In the genomic region with DNA sequence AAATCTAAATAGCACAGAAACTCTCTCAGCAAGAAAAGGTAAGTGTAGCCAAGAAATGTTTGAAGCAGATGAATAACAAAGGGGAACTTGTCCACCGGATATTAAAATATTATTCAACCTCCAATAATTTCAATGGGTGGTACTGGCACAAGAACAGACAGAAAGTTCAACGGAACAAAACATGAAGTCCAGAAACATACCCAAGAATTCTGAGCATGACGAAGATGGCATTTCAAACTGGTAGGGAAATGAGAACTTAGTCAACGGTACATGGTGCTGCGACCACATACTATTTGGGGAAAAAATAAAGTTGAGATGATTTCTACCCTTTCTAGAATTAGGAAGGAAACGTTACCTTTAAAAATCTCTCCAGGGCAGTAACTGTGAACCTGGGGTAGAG, we compare ENCODE assay signal across 12 cellular contexts. TPM values are rescaled to one million over a fixed set of nuclear protein-coding genes. Genes with fewer than 3 reads are reported as not detected.
DNase-seq lines count a peak whose midpoint lies in the region; ATAC-seq, FAIRE-seq and TF ChIP-seq lines count a peak whose summit lies in the region.
"Had no signal": no experiment of that assay in that cellular context is flagged by ENCODE, and none has a peak within 500 bp of the region (broad histone marks: within the 10 kb centered on the region; RNA-seq: fewer than 3 reads in every experiment).

No MANE protein-coding gene starts in this region.

- H3K27ac ChIP-seq in SU-DHL-6 (ENCODE audit: low read depth, low read length), result peak overlapping the region; percentile 40
- H3K27ac ChIP-seq in endothelial cell of umbilical vein (ENCODE audit: insufficient read depth, low read depth, low read length), result no peak overlapping the region
- H3K27ac ChIP-seq: right lobe of liver, thyroid gland had no signal

- peak overlapping the region; percentile 67 for H3K4me3 Mint-ChIP-seq in stimulated activated effector memory CD8-positive, alpha-beta T cell treated with anti-CD3 and anti-CD28 coated beads, Interleukin-12 subunit alpha, Interleukin-12 subunit beta, amount 100 ng/mL, for 72 hours
- H3K4me3 Mint-ChIP-seq: GM23338 had no signal

- H3K9ac ChIP-seq in SU-DHL-6 (ENCODE audit: low read length) (no peak overlapping the region), endothelial cell of umbilical vein (replicated peaks; ENCODE audit: extremely low read depth, insufficient read depth, low read length) (no peak overlapping the region)

- no peaks in the 10 kb centered on the region for H3K9me1 ChIP-seq in endothelial cell of umbilical vein (replicated peaks; ENCODE audit: control insufficient read depth, extremely low read depth, insufficient read depth, low read length)

- no peaks in the 10 kb centered on the region for H3K9me3 ChIP-seq in SU-DHL-6 (ENCODE audit: insufficient read depth, low read length)
- H3K9me3 ChIP-seq in endothelial cell of umbilical vein (replicated peaks; ENCODE audit: control insufficient read depth, insufficient read depth, low read length), result no peaks in the 10 kb centered on the region
- H3K9me3 ChIP-seq: right lobe of liver, thyroid gland had no signal

- dilution Hi-C loops in endothelial cell of umbilical vein (cut with MboI; ENCODE audit: extremely low pct_ligation_motif_present, low sequenced_read_pairs), result no loop called here

- ATAC-seq in activated CD4-positive, CD25-positive, alpha-beta regulatory T cell treated with anti-CD3 and anti-CD28 coated beads, Interleukin-2, amount 50 U/mL, for 24 hours, result peak; percentile 16 to 17
- no peak for ATAC-seq in stimulated activated effector memory CD8-positive, alpha-beta T cell treated with anti-CD3 and anti-CD28 coated beads, Interleukin-12 subunit alpha, Interleukin-12 subunit beta, amount 100 ng/mL, for 72 hours
- ATAC-seq in GM21360 (IDR thresholded peaks at IDR 0.05; ENCODE audit: unreplicated experiment), result no peak
- ATAC-seq: GM23338, right lobe of liver had no signal

- H3K27ac Mint-ChIP-seq in stimulated activated effector memory CD8-positive, alpha-beta T cell treated with anti-CD3 and anti-CD28 coated beads, Interleukin-12 subunit alpha, Interleukin-12 subunit beta, amount 100 ng/mL, for 72 hours, result peak overlapping the region; percentile 23
- H3K27ac Mint-ChIP-seq: GM23338 had no signal

- H3K4me1 Mint-ChIP-seq in stimulated activated effector memory CD8-positive, alpha-beta T cell treated with anti-CD3 and anti-CD28 coated beads, Interleukin-12 subunit alpha, Interleukin-12 subunit beta, amount 100 ng/mL, for 72 hours, result peaks cover 84% of the 10 kb centered on the region

- H3K9me2 ChIP-seq in SU-DHL-6 (replicated peaks; ENCODE audit: insufficient read depth, low read length), result no peaks in the 10 kb centered on the region

- no peak overlapping the region for H2AFZ ChIP-seq in SU-DHL-6 (ENCODE audit: low read depth, low read length, severe bottlenecking)
- H2AFZ ChIP-seq in endothelial cell of umbilical vein (ENCODE audit: low read depth, low read length), result no peak overlapping the region
- H2AFZ ChIP-seq: GM23338 had no signal

- no peak for TF ChIP-seq CTCF in SU-DHL-6 (IDR thresholded peaks at IDR 0.05; ENCODE audit: insufficient read depth, low read length, poor library complexity, severe bottlenecking)
- TF ChIP-seq CTCF in endothelial cell of umbilical vein (IDR thresholded peaks at IDR 0.05; ENCODE audit: extremely low read depth in 1 of 2, insufficient read depth in 1 of 2, low read depth in 1 of 2, low read length in 2 of 2), result no peak

- FAIRE-seq in endothelial cell of umbilical vein (lab: Jason Lieb, UNC), result peak; percentile 85
- FAIRE-seq: bronchial epithelial cell had no signal

- peaks cover 70% of the 10 kb centered on the region for H3K79me2 ChIP-seq in SU-DHL-6 (ENCODE audit: insufficient read depth, low read length)
- H3K79me2 ChIP-seq in endothelial cell of umbilical vein (ENCODE audit: control insufficient read depth, insufficient read depth, low read length), result peaks cover 95% of the 10 kb centered on the region

- intact Hi-C loops in endothelial cell of umbilical vein (cut with micrococcal nuclease), result no loop called here

- no TSS peak for BruUV-seq in endothelial cell of umbilical vein (replicated peaks; lab: Mats Ljungman, UMichigan)

- H3K4me1 ChIP-seq in endothelial cell of umbilical vein (ENCODE audit: control insufficient read depth, extremely low read depth, insufficient read depth, low read length), result peaks cover 57% of the 10 kb centered on the region

- H3K27me3 ChIP-seq in SU-DHL-6 (ENCODE audit: low read length) (no peaks in the 10 kb centered on the region), endothelial cell of umbilical vein (ENCODE audit: control insufficient read depth in 2 of 2, insufficient read depth in 2 of 2, low read length in 2 of 2) (no peaks in the 10 kb centered on the region)
- H3K27me3 ChIP-seq: right lobe of liver, thyroid gland had no signal

- H3K9me3 Mint-ChIP-seq in stimulated activated effector memory CD8-positive, alpha-beta T cell treated with anti-CD3 and anti-CD28 coated beads, Interleukin-12 subunit alpha, Interleukin-12 subunit beta, amount 100 ng/mL, for 72 hours, result no peaks in the 10 kb centered on the region
- H3K9me3 Mint-ChIP-seq: GM23338 had no signal

- H3K4me2 ChIP-seq in SU-DHL-6 (ENCODE audit: low read depth, low read length, poor library complexity, severe bottlenecking) (peak overlapping the region; percentile 44), endothelial cell of umbilical vein (ENCODE audit: insufficient read depth, low read length) (peak overlapping the region; percentile 64)

- H3K4me3 ChIP-seq in SU-DHL-6 (ENCODE audit: insufficient read depth, low read length, poor library complexity, severe bottlenecking) (no peak overlapping the region), endothelial cell of umbilical vein (replicated peaks in 1 of 3; ENCODE audit: insufficient read depth in 1 of 3, low read depth in 1 of 3, low read length in 3 of 3) (peak overlapping the region in 1 of 3 experiments; percentile 9)
- H3K4me3 ChIP-seq: GM23338, right lobe of liver, thyroid gland had no signal

- H3K36me3 ChIP-seq in SU-DHL-6 (ENCODE audit: low read length) (no peaks in the 10 kb centered on the region), endothelial cell of umbilical vein (ENCODE audit: control insufficient read depth in 2 of 2, extremely low read depth in 1 of 2, insufficient read depth in 2 of 2, low read length in 2 of 2) (no peaks in the 10 kb centered on the region)
- H3K36me3 ChIP-seq: right lobe of liver, thyroid gland had no signal

- no peak for TF ChIP-seq POLR2A in endothelial cell of umbilical vein (IDR thresholded peaks at IDR 0.05; ENCODE audit: low read depth, low read length)

- POLR2A ChIA-PET in endothelial cell of umbilical vein (lab: Charles Lee), result no interaction called here

- peaks cover 97% of the 10 kb centered on the region for H3K36me3 Mint-ChIP-seq in stimulated activated effector memory CD8-positive, alpha-beta T cell treated with anti-CD3 and anti-CD28 coated beads, Interleukin-12 subunit alpha, Interleukin-12 subunit beta, amount 100 ng/mL, for 72 hours

- no peak for DNase-seq in activated CD4-positive, CD25-positive, alpha-beta regulatory T cell treated with anti-CD3 and anti-CD28 coated beads, Interleukin-2, amount 50 U/mL, for 72 hours
- DNase-seq in endothelial cell of umbilical vein (ENCODE audit: low read depth, low spot score) (peak; percentile 61), GDM1 (lab: John Stamatoyannopoulos, UW) (no peak), D341Med (ENCODE audit: low spot score) (no peak)
- DNase-seq in stimulated activated effector memory CD8-positive, alpha-beta T cell treated with anti-CD3 and anti-CD28 coated beads, Interleukin-12 subunit alpha, Interleukin-12 subunit beta, amount 100 ng/mL, for 72 hours (ENCODE audit: low spot score in 2 of 2), result no peak
- DNase-seq: right lobe of liver, thyroid gland had no signal

- H4K20me1 ChIP-seq in SU-DHL-6 (ENCODE audit: low read depth, low read length), result peaks cover 9% of the 10 kb centered on the region; the same call in 1 of the 2 replicates
- peaks cover 12% of the 10 kb centered on the region for H4K20me1 ChIP-seq in endothelial cell of umbilical vein (replicated peaks; ENCODE audit: control insufficient read depth, extremely low read depth, insufficient read depth, low read length)

- CTCF ChIA-PET in endothelial cell of umbilical vein (lab: Charles Lee), result interaction anchor here (1.2 to 1.4 kb wide), 2 partner anchors 9 to 118 kb away, joined by 3 read pairs; no protein-coding TSS in a partner anchor

- peaks cover 9% of the 10 kb centered on the region; the same call in 1 of the 2 replicates for H3F3A ChIP-seq in SU-DHL-6 (ENCODE audit: insufficient read depth)

RNA-seq across cellular contexts. Expression of a gene that starts 5.5 kb away (rescaled TPM):
- total RNA-seq in endothelial cell of umbilical vein, result 47.0 and 50.8 TPM in 2 replicates
- 20.3 and 23.7 TPM in 2 replicates for polyA plus RNA-seq in endothelial cell of umbilical vein
- 26.5 and 27.6 TPM in 2 replicates for polyA plus RNA-seq in endothelial cell of umbilical vein (2011; cell fraction: cytosol; rRNA removed)
- polyA plus RNA-seq in endothelial cell of umbilical vein (2011; cell fraction: nucleus; rRNA removed), result 24.8 and 30.0 TPM in 2 replicates
- polyA plus RNA-seq in endothelial cell of umbilical vein (2012), result 22.2 and 25.6 TPM in 2 replicates
- 38.5 and 44.9 TPM in 2 replicates for polyA minus RNA-seq in endothelial cell of umbilical vein
- polyA minus RNA-seq in endothelial cell of umbilical vein (2011; cell fraction: cytosol; rRNA and poly(A)+ RNA removed), result 21.6 TPM
- polyA minus RNA-seq in endothelial cell of umbilical vein (2011; cell fraction: nucleus; rRNA and poly(A)+ RNA removed), result 26.8 and 42.4 TPM in 2 replicates

RNA-seq across cellular contexts. Expression of a gene that starts 30.9 kb away (rescaled TPM):
- 70.4 and 73.2 TPM in 2 replicates for total RNA-seq in endothelial cell of umbilical vein
- polyA plus RNA-seq in endothelial cell of umbilical vein, result 92.4 and 101 TPM in 2 replicates
- polyA plus RNA-seq in endothelial cell of umbilical vein (2011; cell fraction: cytosol; rRNA removed), result 91.0 and 96.0 TPM in 2 replicates
- 51.8 and 63.9 TPM in 2 replicates for polyA plus RNA-seq in endothelial cell of umbilical vein (2011; cell fraction: nucleus; rRNA removed)
- polyA plus RNA-seq in endothelial cell of umbilical vein (2012), result 61.3 and 63.3 TPM in 2 replicates
- polyA minus RNA-seq in endothelial cell of umbilical vein, result 43.7 and 45.2 TPM in 2 replicates
- polyA minus RNA-seq in endothelial cell of umbilical vein (2011; cell fraction: cytosol; rRNA and poly(A)+ RNA removed), result 19.3 TPM
- 39.9 and 51.3 TPM in 2 replicates for polyA minus RNA-seq in endothelial cell of umbilical vein (2011; cell fraction: nucleus; rRNA and poly(A)+ RNA removed)

RNA-seq across cellular contexts. Expression of a gene that starts 48.7 kb away (rescaled TPM):
- 80.8 and 82.7 TPM in 2 replicates for total RNA-seq in endothelial cell of umbilical vein
- polyA plus RNA-seq in endothelial cell of umbilical vein, result 33.9 and 68.5 TPM in 2 replicates
- polyA plus RNA-seq in endothelial cell of umbilical vein (2011; cell fraction: cytosol; rRNA removed), result 67.6 and 98.6 TPM in 2 replicates
- polyA plus RNA-seq in endothelial cell of umbilical vein (2011; cell fraction: nucleus; rRNA removed), result 118 and 166 TPM in 2 replicates
- polyA plus RNA-seq in endothelial cell of umbilical vein (2012), result 49.0 and 84.6 TPM in 2 replicates
- 16.2 and 17.0 TPM in 2 replicates for polyA minus RNA-seq in endothelial cell of umbilical vein
- polyA minus RNA-seq in endothelial cell of umbilical vein (2011; cell fraction: cytosol; rRNA and poly(A)+ RNA removed), result 50.5 TPM
- 33.4 and 50.5 TPM in 2 replicates for polyA minus RNA-seq in endothelial cell of umbilical vein (2011; cell fraction: nucleus; rRNA and poly(A)+ RNA removed)

Comparison
In these comparisons a context has a peak if more than half of its experiments do, and no peak if none do; other contexts are left out.
1. ATAC-seq: peak in activated CD4-positive, CD25-positive, alpha-beta regulatory T cell treated with anti-CD3 and anti-CD28 coated beads, Interleukin-2, amount 50 U/mL, for 24 hours (2 of 2); none in stimulated activated effector memory CD8-positive, alpha-beta T cell treated with anti-CD3 and anti-CD28 coated beads, Interleukin-12 subunit alpha, Interleukin-12 subunit beta, amount 100 ng/mL, for 72 hours (single experiment) and GM21360 (single experiment).